ENCODE assay signal across 18 cellular contexts in the genomic region with DNA sequence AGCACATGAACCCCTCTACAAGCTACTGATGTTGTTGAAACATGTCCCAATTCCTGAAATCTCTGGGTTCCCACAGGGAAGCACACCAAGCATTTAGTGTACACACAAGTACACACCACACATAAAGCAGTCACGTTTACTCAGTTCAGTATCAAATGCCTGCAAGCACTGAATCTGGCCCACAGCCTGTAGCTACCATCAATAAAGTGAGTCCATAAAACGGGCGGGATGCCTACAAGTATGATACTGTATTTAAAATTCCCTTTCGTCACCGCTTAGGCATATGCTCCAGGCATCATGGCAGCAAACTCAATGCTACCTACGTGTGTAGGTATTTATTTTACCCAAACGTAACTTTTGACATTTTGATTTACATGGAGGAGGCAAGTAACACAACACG. TPM values are rescaled to one million over a fixed set of nuclear protein-coding genes. Genes with fewer than 3 reads are reported as not detected.
DNase-seq lines count a peak whose midpoint lies in the region; ATAC-seq and TF ChIP-seq lines count a peak whose summit lies in the region.
"Had no signal": no experiment of that assay in that cellular context is flagged by ENCODE, and none has a peak within 500 bp of the region (broad histone marks: within the 10 kb centered on the region; RNA-seq: fewer than 3 reads in every experiment).

No MANE protein-coding gene starts in this region.

- WGBS in esophagus squamous epithelium, 2 donors = 80 to 84% methylated on average over 8 of the region's 8 CpGs
- WGBS in sigmoid colon, 2 donors = 26 to 70% methylated on average over 8 of the region's 8 CpGs

- no peaks in the 10 kb centered on the region for H3K27me3 Mint-ChIP-seq in CD4-positive, alpha-beta T cell
- no peaks in the 10 kb centered on the region for H3K27me3 Mint-ChIP-seq in activated CD8-positive, alpha-beta T cell treated with anti-CD3 and anti-CD28 coated beads for 36 hours
- no peaks in the 10 kb centered on the region for H3K27me3 Mint-ChIP-seq in naive thymus-derived CD4-positive, alpha-beta T cell
- H3K27me3 Mint-ChIP-seq: central memory CD8-positive, alpha-beta T cell had no signal

- H3K36me3 ChIP-seq in DOHH2 (ENCODE audit: control insufficient read depth, low read length) = peaks cover 31% of the 10 kb centered on the region
- peaks cover 0 to 25% (median 0%) of the 10 kb centered on the region in 3 experiments for H3K36me3 ChIP-seq in naive thymus-derived CD4-positive, alpha-beta T cell (ENCODE audit: control insufficient read depth in 2 of 3, insufficient read depth in 3 of 3, low read length in 3 of 3)
- peaks cover 0 to 17% (median 6%) of the 10 kb centered on the region in 3 donors for H3K36me3 ChIP-seq in esophagus squamous epithelium
- peaks cover 0 to 21% (median 3%) of the 10 kb centered on the region in 4 donors for H3K36me3 ChIP-seq in sigmoid colon

- peaks cover 41% of the 10 kb centered on the region for H3K36me3 Mint-ChIP-seq in CD4-positive, alpha-beta T cell (ENCODE audit: low read depth)
- peaks cover 28% of the 10 kb centered on the region for H3K36me3 Mint-ChIP-seq in activated CD8-positive, alpha-beta T cell treated with anti-CD3 and anti-CD28 coated beads for 36 hours (ENCODE audit: low read depth)
- H3K36me3 Mint-ChIP-seq in naive thymus-derived CD4-positive, alpha-beta T cell = peaks cover 0 to 30% (median 4%) of the 10 kb centered on the region in 5 donors

- H3K4me1 Mint-ChIP-seq in CD4-positive, alpha-beta T cell (ENCODE audit: low read depth) = peaks cover 81% of the 10 kb centered on the region
- peaks cover 68% of the 10 kb centered on the region for H3K4me1 Mint-ChIP-seq in activated CD8-positive, alpha-beta T cell treated with anti-CD3 and anti-CD28 coated beads for 36 hours (ENCODE audit: low read depth)
- H3K4me1 Mint-ChIP-seq in naive thymus-derived CD4-positive, alpha-beta T cell = peaks cover 39 to 75% (median 65%) of the 10 kb centered on the region in 7 donors

- no peak for DNase-seq in CD4-positive, alpha-beta T cell
- no peak for DNase-seq in activated CD8-positive, alpha-beta T cell treated with anti-CD3 and anti-CD28 coated beads for 36 hours
- DNase-seq in naive thymus-derived CD4-positive, alpha-beta T cell = no peak
- no peak for DNase-seq in esophagus squamous epithelium (lab: John Stamatoyannopoulos, UW)
- no peak for DNase-seq in sigmoid colon
- DNase-seq in HuH-7.5 (ENCODE audit: low spot score) = no peak
- DNase-seq: C1 segment of cervical spinal cord; effector memory CD4-positive, alpha-beta T cell; EL; GM23248; MM.1S; NCI-H187 treated with DMSO at 0.1 percent for 48 hours; NCI-H510A; OCI-M1; SK-N-SH had no signal

- H4K20me1 ChIP-seq in DOHH2 (ENCODE audit: control insufficient read depth, insufficient read depth, low read depth, low read length) = peaks cover 5% of the 10 kb centered on the region

- no peak for TF ChIP-seq CTCF in CD4-positive, alpha-beta T cell (IDR thresholded peaks at IDR 0.05)
- TF ChIP-seq CTCF in DOHH2 (IDR thresholded peaks at IDR 0.05; ENCODE audit: low read depth, low read length, poor library complexity, severe bottlenecking) (no peak), esophagus squamous epithelium (IDR thresholded peaks at IDR 0.05) (no peak), sigmoid colon (IDR thresholded peaks at IDR 0.05) (no peak)
- TF ChIP-seq CTCF in activated CD8-positive, alpha-beta T cell treated with anti-CD3 and anti-CD28 coated beads for 36 hours (IDR thresholded peaks at IDR 0.05) = no peak

- no peaks in the 10 kb centered on the region for H3F3A ChIP-seq in DOHH2 (ENCODE audit: control insufficient read depth, insufficient read depth)

- no peak overlapping the region for H3K27ac ChIP-seq in CD4-positive, alpha-beta T cell (ENCODE audit: low read depth, low read length)
- H3K27ac ChIP-seq in DOHH2 (ENCODE audit: low read depth, low read length) (no peak overlapping the region), esophagus squamous epithelium (no peak overlapping the region), sigmoid colon (no peak overlapping the region)
- H3K27ac ChIP-seq in naive thymus-derived CD4-positive, alpha-beta T cell (ENCODE audit: low read depth, low read length) = no peak overlapping the region
- H3K27ac ChIP-seq: GM23248 had no signal

- H3K4me1 ChIP-seq in DOHH2 (ENCODE audit: control insufficient read depth, low read length) = peaks cover 35% of the 10 kb centered on the region
- peaks cover 49% of the 10 kb centered on the region in 2 donors for H3K4me1 ChIP-seq in naive thymus-derived CD4-positive, alpha-beta T cell (ENCODE audit: control insufficient read depth in 2 of 2, insufficient read depth in 2 of 2, low read length in 2 of 2)
- peaks cover 9 to 63% (median 22%) of the 10 kb centered on the region in 3 donors for H3K4me1 ChIP-seq in esophagus squamous epithelium
- H3K4me1 ChIP-seq in sigmoid colon = peaks cover 0 to 17% (median 13%) of the 10 kb centered on the region in 4 donors

- H3K9me2 ChIP-seq in DOHH2 (replicated peaks; ENCODE audit: control insufficient read depth, low read length) = no peaks in the 10 kb centered on the region
- H3K9me2 ChIP-seq: SK-N-SH had no signal

- peak overlapping the region; percentile 99 for H3K4me3 Mint-ChIP-seq in CD4-positive, alpha-beta T cell
- H3K4me3 Mint-ChIP-seq in activated CD8-positive, alpha-beta T cell treated with anti-CD3 and anti-CD28 coated beads for 36 hours = peak overlapping the region; percentile 80
- H3K4me3 Mint-ChIP-seq in naive thymus-derived CD4-positive, alpha-beta T cell = peak overlapping the region; percentile 19 to 93 (median 50)

- peak overlapping the region; percentile 94 for H3K27ac Mint-ChIP-seq in CD4-positive, alpha-beta T cell
- H3K27ac Mint-ChIP-seq in activated CD8-positive, alpha-beta T cell treated with anti-CD3 and anti-CD28 coated beads for 36 hours = no peak overlapping the region
- peak overlapping the region in 3 of 9 donors; percentile 31 to 89 (median 55) for H3K27ac Mint-ChIP-seq in naive thymus-derived CD4-positive, alpha-beta T cell

- no peaks in the 10 kb centered on the region for H3K27me3 ChIP-seq in CD4-positive, alpha-beta T cell (ENCODE audit: control insufficient read depth, insufficient read depth, low read length)
- H3K27me3 ChIP-seq in DOHH2 (ENCODE audit: control insufficient read depth, low read length) (no peaks in the 10 kb centered on the region), esophagus squamous epithelium (no peaks in the 10 kb centered on the region), sigmoid colon (no peaks in the 10 kb centered on the region)
- no peaks in the 10 kb centered on the region for H3K27me3 ChIP-seq in naive thymus-derived CD4-positive, alpha-beta T cell (ENCODE audit: control insufficient read depth in 2 of 2, insufficient read depth in 2 of 2, low read length in 2 of 2)

- peak overlapping the region; percentile 66; the same call in 1 of the 2 replicates for H3K4me2 ChIP-seq in DOHH2 (ENCODE audit: low read length)

- POLR2A ChIA-PET in CD4-positive, alpha-beta T cell (lab: Charles Lee) = interaction anchor here (0.6 to 0.8 kb wide), 2 partner anchors 15 to 50 kb away, joined by 3 read pairs; no protein-coding TSS in a partner anchor
- POLR2A ChIA-PET in activated CD8-positive, alpha-beta T cell treated with anti-CD3 and anti-CD28 coated beads for 36 hours (lab: Charles Lee) = interaction anchor here (0.8 to 2.4 kb wide), 4 partner anchors 12 to 115 kb away, joined by 3 to 6 read pairs (median 4); partner anchors contain the start of gene FAM234A
- POLR2A ChIA-PET in naive thymus-derived CD4-positive, alpha-beta T cell (lab: Charles Lee) = interaction anchor here (0.8 to 3.2 kb wide), 5 partner anchors 12 to 244 kb away, joined by 3 to 11 read pairs (median 3); no protein-coding TSS in a partner anchor

- peaks cover 67% of the 10 kb centered on the region for H3K79me2 ChIP-seq in DOHH2 (ENCODE audit: control insufficient read depth, low read length)

- intact Hi-C loops in CD4-positive, alpha-beta T cell (cut with DNase I, micrococcal nuclease) = loop anchor here (5.0 kb wide), 3 partner anchors 38 to 77 kb away; partner anchors contain the start of genes DECR2 (in 1 of the 2) and RAB11FIP3 (in 1 of the 2)
- intact Hi-C loops in activated CD8-positive, alpha-beta T cell treated with anti-CD3 and anti-CD28 coated beads for 36 hours (cut with micrococcal nuclease) = loop anchor here (10.0 kb wide), 1 partner anchor 115 kb away; the partner anchor contains the start of gene FAM234A
- intact Hi-C loops in naive thymus-derived CD4-positive, alpha-beta T cell (cut with micrococcal nuclease) = loop anchor here (5.0 to 10.0 kb wide), 2 partner anchors 43 to 55 kb away; partner anchors contain the start of gene DECR2 (in 1 of the 2)
- intact Hi-C loops in esophagus squamous epithelium (cut with DNase I) = no loop called here
- intact Hi-C loops in sigmoid colon (cut with DNase I) = loop anchor here (2.0 kb wide), 1 partner anchor 75 kb away; the partner anchor contains the start of gene RGS11

- H3K9me3 Mint-ChIP-seq in CD4-positive, alpha-beta T cell = no peaks in the 10 kb centered on the region
- no peaks in the 10 kb centered on the region for H3K9me3 Mint-ChIP-seq in activated CD8-positive, alpha-beta T cell treated with anti-CD3 and anti-CD28 coated beads for 36 hours
- H3K9me3 Mint-ChIP-seq in naive thymus-derived CD4-positive, alpha-beta T cell = no peaks in the 10 kb centered on the region
- H3K9me3 Mint-ChIP-seq: central memory CD8-positive, alpha-beta T cell had no signal

- CTCF ChIA-PET in CD4-positive, alpha-beta T cell (lab: Charles Lee) = interaction anchor here (1.2 to 1.4 kb wide), 3 partner anchors 11 to 243 kb away, joined by 3 to 4 read pairs (median 4); partner anchors contain the start of gene FAM234A
- CTCF ChIA-PET in activated CD8-positive, alpha-beta T cell treated with anti-CD3 and anti-CD28 coated beads for 36 hours (lab: Charles Lee) = interaction anchor here (1.0 to 1.3 kb wide), 5 partner anchors 12 to 243 kb away, joined by 3 to 4 read pairs (median 3); no protein-coding TSS in a partner anchor
- CTCF ChIA-PET in naive thymus-derived CD4-positive, alpha-beta T cell (lab: Charles Lee) = interaction anchor here (2.7 kb wide), 1 partner anchor 114 kb away, joined by 7 read pairs; no protein-coding TSS in a partner anchor

- no peak for TF ChIP-seq EP300 in sigmoid colon (IDR thresholded peaks at IDR 0.05)

- H3K4me3 ChIP-seq in DOHH2 (ENCODE audit: low read length) (no peak overlapping the region), esophagus squamous epithelium (no peak overlapping the region), sigmoid colon (no peak overlapping the region)
- no peak overlapping the region for H3K4me3 ChIP-seq in naive thymus-derived CD4-positive, alpha-beta T cell (ENCODE audit: low read length)
- H3K4me3 ChIP-seq: GM23248 had no signal

- ATAC-seq in CD4-positive, alpha-beta T cell (ENCODE audit: poor library complexity) = no peak
- ATAC-seq in activated CD8-positive, alpha-beta T cell treated with anti-CD3 and anti-CD28 coated beads for 36 hours = no peak
- no peak for ATAC-seq in naive thymus-derived CD4-positive, alpha-beta T cell
- ATAC-seq: left lobe of liver had no signal

- no peaks in the 10 kb centered on the region for H3K9me3 ChIP-seq in CD4-positive, alpha-beta T cell (ENCODE audit: control insufficient read depth, low read length)
- H3K9me3 ChIP-seq in DOHH2 (ENCODE audit: control insufficient read depth, insufficient read depth, low read length) (no peaks in the 10 kb centered on the region), esophagus squamous epithelium (no peaks in the 10 kb centered on the region), sigmoid colon (no peaks in the 10 kb centered on the region)
- H3K9me3 ChIP-seq in naive thymus-derived CD4-positive, alpha-beta T cell (ENCODE audit: control insufficient read depth in 2 of 3, low read length in 3 of 3) = no peaks in the 10 kb centered on the region
- H3K9me3 ChIP-seq: SK-N-SH had no signal

- TF ChIP-seq POLR2A in esophagus squamous epithelium (IDR thresholded peaks at IDR 0.05) (no peak), sigmoid colon (IDR thresholded peaks at IDR 0.05) (no peak)

RNA-seq across cellular contexts. Expression of gene AXIN1, which starts 2.3 kb away (rescaled TPM):
- 10 to 100 TPM; 24.7 to 26.3 TPM for total RNA-seq in CD4-positive, alpha-beta T cell
- 10 to 100 TPM; 24.1 to 24.9 TPM for total RNA-seq in activated CD8-positive, alpha-beta T cell treated with anti-CD3 and anti-CD28 coated beads for 36 hours
- 10 to 100 TPM; 25.6 to 45.9 (median 37.5) TPM for total RNA-seq in naive thymus-derived CD4-positive, alpha-beta T cell
- polyA plus RNA-seq in naive thymus-derived CD4-positive, alpha-beta T cell = 1 to 10 TPM; 1.2 to 2.5 TPM
- total RNA-seq in esophagus squamous epithelium = 10 to 100 TPM; 17.8 to 32.2 (median 22.2) TPM
- 10 to 100 TPM; 17.9 to 29.9 (median 20.9) TPM for total RNA-seq in sigmoid colon
- polyA plus RNA-seq in sigmoid colon = 10 to 100 TPM; 28.2 to 33.4 (median 30.3) TPM

RNA-seq across cellular contexts. Expression of gene MRPL28, which starts 20.1 kb away (rescaled TPM):
- 10 to 100 TPM; 19.6 to 19.7 TPM for total RNA-seq in CD4-positive, alpha-beta T cell
- total RNA-seq in activated CD8-positive, alpha-beta T cell treated with anti-CD3 and anti-CD28 coated beads for 36 hours = 10 to 100 TPM; 95.0 to 98.2 TPM
- total RNA-seq in naive thymus-derived CD4-positive, alpha-beta T cell = 10 to 100 TPM; 21.9 to 86.2 (median 26.5) TPM
- polyA plus RNA-seq in naive thymus-derived CD4-positive, alpha-beta T cell = 10 to 100 TPM; 44.1 to 71.7 TPM
- 10 to 100 TPM; 57.9 to 68.2 (median 63.0) TPM for total RNA-seq in esophagus squamous epithelium
- 10 to 100 TPM; 49.6 to 77.4 (median 62.0) TPM for total RNA-seq in sigmoid colon
- polyA plus RNA-seq in sigmoid colon = 10 to 100 TPM; 74.5 to 95.9 (median 78.4) TPM

RNA-seq across cellular contexts. Expression of gene PGAP6, which starts 31.6 kb away (rescaled TPM):
- total RNA-seq in CD4-positive, alpha-beta T cell = 10 to 100 TPM; 59.7 to 63.7 TPM
- 10 to 100 TPM; 21.9 to 24.8 TPM for total RNA-seq in activated CD8-positive, alpha-beta T cell treated with anti-CD3 and anti-CD28 coated beads for 36 hours
- 100 to 1,000 TPM in 1 of 5 experiments, 10 to 100 TPM in 4; 32.2 to 107 (median 89.4) TPM for total RNA-seq in naive thymus-derived CD4-positive, alpha-beta T cell
- polyA plus RNA-seq in naive thymus-derived CD4-positive, alpha-beta T cell = 10 to 100 TPM; 17.0 to 52.4 TPM
- total RNA-seq in esophagus squamous epithelium (10 to 100 TPM; 23.5 to 31.7 (median 27.6) TPM), sigmoid colon (10 to 100 TPM; 20.7 to 26.6 (median 22.7) TPM)
- 100 to 1,000 TPM in 1 of 3 donors, 10 to 100 TPM in 2; 61.9 to 109 (median 70.3) TPM for polyA plus RNA-seq in sigmoid colon

RNA-seq across cellular contexts. Expression of gene NME4, which starts 46.8 kb away (rescaled TPM):
- 10 to 100 TPM; 31.2 to 32.6 TPM for total RNA-seq in CD4-positive, alpha-beta T cell
- total RNA-seq in activated CD8-positive, alpha-beta T cell treated with anti-CD3 and anti-CD28 coated beads for 36 hours = 10 to 100 TPM; 22.9 to 24.2 TPM
- total RNA-seq in naive thymus-derived CD4-positive, alpha-beta T cell = 10 to 100 TPM; 40.2 to 58.1 (median 42.9) TPM
- polyA plus RNA-seq in naive thymus-derived CD4-positive, alpha-beta T cell = 10 to 100 TPM; 76.7 to 88.6 TPM
- total RNA-seq in esophagus squamous epithelium (10 to 100 TPM; 20.7 to 48.3 (median 25.3) TPM), sigmoid colon (100 to 1,000 TPM; 138 to 281 (median 191) TPM)
- 10 to 100 TPM; 39.6 to 55.3 (median 46.7) TPM for polyA plus RNA-seq in sigmoid colon

RNA-seq across cellular contexts. Expression of gene DECR2, which starts 51.5 kb away (rescaled TPM):
- total RNA-seq in CD4-positive, alpha-beta T cell = 1 to 10 TPM; 5.7 to 7.0 TPM
- 1 to 10 TPM; 9.7 to 10.0 TPM for total RNA-seq in activated CD8-positive, alpha-beta T cell treated with anti-CD3 and anti-CD28 coated beads for 36 hours
- 10 to 100 TPM in 3 of 5 experiments, 1 to 10 TPM in 2; 7.9 to 13.8 (median 11.6) TPM for total RNA-seq in naive thymus-derived CD4-positive, alpha-beta T cell
- 1 to 10 TPM; 7.8 to 7.9 TPM for polyA plus RNA-seq in naive thymus-derived CD4-positive, alpha-beta T cell
- 10 to 100 TPM; 13.6 to 19.6 (median 17.0) TPM for total RNA-seq in esophagus squamous epithelium
- total RNA-seq in sigmoid colon = 10 to 100 TPM; 15.0 to 21.6 (median 16.4) TPM
- 10 to 100 TPM; 30.6 to 39.1 (median 31.9) TPM for polyA plus RNA-seq in sigmoid colon
